9 cellular contexts compared by ENCODE assay signal in the genomic region with DNA sequence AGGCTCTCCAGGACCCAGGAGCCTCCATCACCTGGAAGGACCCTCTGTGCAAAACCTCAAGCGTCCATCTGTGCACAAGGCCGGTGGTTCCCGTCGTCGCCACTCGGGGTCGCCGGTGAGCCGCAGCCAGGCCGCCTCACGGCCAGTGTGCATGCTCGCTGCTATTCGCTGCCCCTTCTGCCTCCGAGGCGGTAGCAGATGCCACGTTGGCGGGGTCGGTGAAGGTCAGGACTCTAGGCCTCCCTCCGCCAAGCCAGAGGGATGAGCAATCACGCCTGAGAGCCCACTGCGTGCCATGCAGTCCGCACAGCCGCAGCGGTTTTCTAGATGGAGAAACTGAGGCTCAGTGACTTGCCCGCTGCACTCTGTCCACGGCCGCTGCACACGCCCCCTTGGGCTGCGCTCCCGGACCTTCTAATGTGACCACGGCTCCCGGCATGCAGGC. TPM values are rescaled to one million over a fixed set of nuclear protein-coding genes. Genes with fewer than 3 reads are reported as not detected.
DNase-seq lines count a peak whose midpoint lies in the region; ATAC-seq and TF ChIP-seq lines count a peak whose summit lies in the region.
"Had no signal": no experiment of that assay in that cellular context is flagged by ENCODE, and none has a peak within 500 bp of the region (broad histone marks: within the 10 kb centered on the region; RNA-seq: fewer than 3 reads in every experiment).

No MANE protein-coding gene starts in this region.

- no peaks in the 10 kb centered on the region for H3K4me1 Mint-ChIP-seq in activated CD4-positive, alpha-beta T cell treated with anti-CD3 and anti-CD28 coated beads, Interleukin-2, amount 10 ng/mL, durations not matched to agents 7 days and 5 days
- no peaks in the 10 kb centered on the region for H3K4me1 Mint-ChIP-seq in stimulated activated effector memory CD8-positive, alpha-beta T cell treated with anti-CD3 and anti-CD28 coated beads, Interleukin-12 subunit alpha, Interleukin-12 subunit beta, amount 100 ng/mL, for 72 hours
- H3K4me1 Mint-ChIP-seq: neural crest cell had no signal

- no peak overlapping the region for H3K4me2 ChIP-seq in smooth muscle cell

- H3K27ac ChIP-seq in smooth muscle cell (ENCODE audit: low read depth) = no peak overlapping the region

- no peaks in the 10 kb centered on the region for H3K79me2 ChIP-seq in smooth muscle cell (ENCODE audit: low read depth)

- POLR2A ChIA-PET in activated CD4-positive, alpha-beta T cell treated with anti-CD3 and anti-CD28 coated beads, Interleukin-2, amount 10 ng/mL, durations not matched to agents 7 days and 5 days (lab: Charles Lee) = no interaction called here

- H2AFZ ChIP-seq in smooth muscle cell (ENCODE audit: low read depth) = no peak overlapping the region

- H3K9ac ChIP-seq in smooth muscle cell (ENCODE audit: low read depth) = no peak overlapping the region

- no peak overlapping the region for H3K4me3 Mint-ChIP-seq in activated CD4-positive, alpha-beta T cell treated with anti-CD3 and anti-CD28 coated beads, Interleukin-2, amount 10 ng/mL, durations not matched to agents 7 days and 5 days
- H3K4me3 Mint-ChIP-seq in stimulated activated effector memory CD8-positive, alpha-beta T cell treated with anti-CD3 and anti-CD28 coated beads, Interleukin-12 subunit alpha, Interleukin-12 subunit beta, amount 100 ng/mL, for 72 hours = no peak overlapping the region
- H3K4me3 Mint-ChIP-seq: neural crest cell had no signal

- H4K20me1 ChIP-seq in smooth muscle cell (ENCODE audit: low read depth) = no peaks in the 10 kb centered on the region

- H3K9me3 Mint-ChIP-seq in activated CD4-positive, alpha-beta T cell treated with anti-CD3 and anti-CD28 coated beads, Interleukin-2, amount 10 ng/mL, durations not matched to agents 7 days and 5 days = no peaks in the 10 kb centered on the region
- no peaks in the 10 kb centered on the region for H3K9me3 Mint-ChIP-seq in stimulated activated effector memory CD8-positive, alpha-beta T cell treated with anti-CD3 and anti-CD28 coated beads, Interleukin-12 subunit alpha, Interleukin-12 subunit beta, amount 100 ng/mL, for 72 hours
- H3K9me3 Mint-ChIP-seq: neural crest cell had no signal

- no peak for TF ChIP-seq CTCF in smooth muscle cell (IDR thresholded peaks at IDR 0.05; ENCODE audit: borderline replicate concordance, insufficient read depth, poor library complexity, severe bottlenecking)

- no CpG with 5 or more reads among the region's 32 CpGs for WGBS in smooth muscle cell (ENCODE audit: low lambda C conversion rate)

- H3K4me1 ChIP-seq in smooth muscle cell (ENCODE audit: low read depth) = no peaks in the 10 kb centered on the region

- H3K36me3 Mint-ChIP-seq in activated CD4-positive, alpha-beta T cell treated with anti-CD3 and anti-CD28 coated beads, Interleukin-2, amount 10 ng/mL, durations not matched to agents 7 days and 5 days (ENCODE audit: low read depth) = no peaks in the 10 kb centered on the region
- no peaks in the 10 kb centered on the region for H3K36me3 Mint-ChIP-seq in stimulated activated effector memory CD8-positive, alpha-beta T cell treated with anti-CD3 and anti-CD28 coated beads, Interleukin-12 subunit alpha, Interleukin-12 subunit beta, amount 100 ng/mL, for 72 hours

- no peak overlapping the region for H3K4me3 ChIP-seq in smooth muscle cell

- peak; percentile 67 for ATAC-seq in stimulated activated effector memory CD8-positive, alpha-beta T cell treated with anti-CD3 and anti-CD28 coated beads, Interleukin-12 subunit alpha, Interleukin-12 subunit beta, amount 100 ng/mL, for 72 hours

- H3K36me3 ChIP-seq in smooth muscle cell (ENCODE audit: low read depth) = no peaks in the 10 kb centered on the region

- no peaks in the 10 kb centered on the region for H3F3A ChIP-seq in smooth muscle cell (ENCODE audit: low read depth)

- no peaks in the 10 kb centered on the region for H3K9me3 ChIP-seq in smooth muscle cell (replicated peaks; ENCODE audit: low read depth)

- H3K27me3 ChIP-seq in smooth muscle cell (ENCODE audit: low read depth) = no peaks in the 10 kb centered on the region

- DNase-seq in activated CD4-positive, alpha-beta T cell treated with anti-CD3 and anti-CD28 coated beads, Interleukin-2, amount 10 ng/mL, durations not matched to agents 7 days and 5 days = peak; percentile 39
- DNase-seq in activated CD4-positive, alpha-beta T cell treated with anti-CD3 and anti-CD28 coated beads for 4 hours = no peak
- peak; percentile 16 for DNase-seq in RPMI7951 (ENCODE audit: low read depth)
- peak; percentile 37 for DNase-seq in fibroblast of peridontal ligament (ENCODE audit: extremely low read depth)
- peak in 1 of 2 donors; percentile 41 for DNase-seq in stimulated activated effector memory CD8-positive, alpha-beta T cell treated with anti-CD3 and anti-CD28 coated beads, Interleukin-12 subunit alpha, Interleukin-12 subunit beta, amount 100 ng/mL, for 72 hours (ENCODE audit: low spot score in 2 of 2)
- DNase-seq in NK-92 treated with Interleukin-12 subunit alpha and Interleukin-12 subunit beta, amount 100 ng/mL, for 24 hours (lab: John Stamatoyannopoulos, UW) = no peak
- no peak for DNase-seq in GM19240 (ENCODE audit: insufficient read length, low spot score)
- DNase-seq in smooth muscle cell (lab: John Stamatoyannopoulos, UW; ENCODE audit: unreplicated experiment) = no peak

- no peaks in the 10 kb centered on the region for H3K27me3 Mint-ChIP-seq in activated CD4-positive, alpha-beta T cell treated with anti-CD3 and anti-CD28 coated beads, Interleukin-2, amount 10 ng/mL, durations not matched to agents 7 days and 5 days

- CTCF ChIA-PET in activated CD4-positive, alpha-beta T cell treated with anti-CD3 and anti-CD28 coated beads, Interleukin-2, amount 10 ng/mL, durations not matched to agents 7 days and 5 days (lab: Charles Lee) = no interaction called here

- no peak overlapping the region for H3K27ac Mint-ChIP-seq in activated CD4-positive, alpha-beta T cell treated with anti-CD3 and anti-CD28 coated beads, Interleukin-2, amount 10 ng/mL, durations not matched to agents 7 days and 5 days
- H3K27ac Mint-ChIP-seq in stimulated activated effector memory CD8-positive, alpha-beta T cell treated with anti-CD3 and anti-CD28 coated beads, Interleukin-12 subunit alpha, Interleukin-12 subunit beta, amount 100 ng/mL, for 72 hours = no peak overlapping the region

RNA-seq across cellular contexts. Expression of gene UPK3B, which starts 5.7 kb away (rescaled TPM):
- 1 to 10 TPM; 1.3 to 1.5 TPM for total RNA-seq in activated CD4-positive, alpha-beta T cell treated with anti-CD3 and anti-CD28 coated beads, Interleukin-2, amount 10 ng/mL, durations not matched to agents 7 days and 5 days
- not detected in 2 replicates for total RNA-seq in RPMI7951 (2014; rRNA removed; shearing (Covaris generic))
- not detected in 2 replicates for total RNA-seq in smooth muscle cell
- polyA plus RNA-seq in smooth muscle cell = 1.1 TPM in 1 of 2 replicates, not detected in the other

RNA-seq across cellular contexts. Expression of gene SPDYE16, which starts 27.1 kb away (rescaled TPM):
- total RNA-seq in activated CD4-positive, alpha-beta T cell treated with anti-CD3 and anti-CD28 coated beads, Interleukin-2, amount 10 ng/mL, durations not matched to agents 7 days and 5 days = under 1 TPM; 0.30 to 0.58 TPM
- total RNA-seq in RPMI7951 (2014; rRNA removed; shearing (Covaris generic)) = not detected in 2 replicates
- total RNA-seq in smooth muscle cell = not detected in 2 replicates
- polyA plus RNA-seq in smooth muscle cell = 0.71 TPM in 1 of 2 replicates, not detected in the other

RNA-seq across cellular contexts. Expression of gene DTX2, which starts 54.5 kb away (rescaled TPM):
- total RNA-seq in activated CD4-positive, alpha-beta T cell treated with anti-CD3 and anti-CD28 coated beads, Interleukin-2, amount 10 ng/mL, durations not matched to agents 7 days and 5 days = 10 to 100 TPM; 31.5 to 35.8 TPM
- total RNA-seq in RPMI7951 (2014; rRNA removed; shearing (Covaris generic)) = 10.9 and 11.6 TPM in 2 replicates
- total RNA-seq in smooth muscle cell = 7.9 and 9.8 TPM in 2 replicates
- 12.5 and 20.7 TPM in 2 replicates for polyA plus RNA-seq in smooth muscle cell

Comparison
In these comparisons a context has a peak if more than half of its experiments do, and no peak if none do; other contexts are left out.
1. DNase-seq: peak in activated CD4-positive, alpha-beta T cell treated with anti-CD3 and anti-CD28 coated beads, Interleukin-2, amount 10 ng/mL, durations not matched to agents 7 days and 5 days (single experiment), RPMI7951 (single experiment) and fibroblast of peridontal ligament (single experiment); none in activated CD4-positive, alpha-beta T cell treated with anti-CD3 and anti-CD28 coated beads for 4 hours (0 of 2), NK-92 treated with Interleukin-12 subunit alpha and Interleukin-12 subunit beta, amount 100 ng/mL, for 24 hours (single experiment), GM19240 (single experiment) and smooth muscle cell (single experiment).